8 cellular contexts compared by ENCODE assay signal in the genomic region with DNA sequence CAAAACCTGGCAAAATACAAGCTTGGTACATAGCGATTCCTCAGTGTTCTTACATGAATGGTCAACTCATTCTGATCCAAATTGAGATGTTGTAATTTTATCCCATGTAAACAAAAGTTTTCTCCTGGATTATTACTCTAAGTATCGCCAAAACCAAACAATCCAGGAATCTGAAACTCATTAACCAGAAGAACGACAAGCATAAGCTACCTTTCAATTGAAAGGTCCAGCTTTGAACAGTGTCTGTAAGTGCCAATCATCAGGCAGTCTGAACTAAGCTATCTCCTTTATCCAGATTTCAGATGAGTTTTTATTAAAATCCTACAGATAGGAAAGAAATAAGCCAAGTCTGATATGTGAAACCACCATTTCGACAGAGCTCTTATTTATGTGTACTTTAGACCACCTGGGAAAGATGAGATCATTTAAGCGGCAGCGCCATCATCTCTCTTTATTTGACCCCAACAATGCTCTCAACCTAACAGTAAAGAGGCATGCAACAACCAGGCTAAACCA. TPM values are rescaled to one million over a fixed set of nuclear protein-coding genes. Genes with fewer than 3 reads are reported as not detected.
A peak's percentile ranks its signal among the peaks of the same experiment; 100 is the strongest.
DNase-seq lines count a peak whose midpoint lies in the region; ATAC-seq lines count a peak whose summit lies in the region.

No MANE protein-coding gene starts in this region.

- ATAC-seq in right cardiac atrium (no peak), HG02938 (IDR thresholded peaks at IDR 0.05; ENCODE audit: unreplicated experiment) (no peak)
- ATAC-seq in stimulated activated naive B cell treated with anti-CD40 and anti-IgM and Interleukin-4, amounts not matched to agents 10 μg/mL and 1 μg/mL and 100 μg/mL, for 72 hours (replicated peaks) = no peak

- H3K4me1 ChIP-seq in right cardiac atrium (ENCODE audit: control insufficient read depth, insufficient read depth, low read length) = peaks cover 4% of the 10 kb centered on the region

- H3K27me3 ChIP-seq in right cardiac atrium (ENCODE audit: control insufficient read depth, insufficient read depth) = no peaks in the 10 kb centered on the region

- H3K4me3 Mint-ChIP-seq in T-helper 2 cell treated with Interferon-gamma antibody and Interleukin-4, amounts not matched to agents 5 μg/mL and 100 μg/mL, for 36 hours = peak overlapping the region; percentile 90
- H3K4me3 Mint-ChIP-seq in stimulated activated naive B cell treated with anti-CD40 and anti-IgM and Interleukin-4, amounts not matched to agents 10 μg/mL and 1 μg/mL and 100 μg/mL, for 72 hours = peak overlapping the region; percentile 95 to 96

- no peaks in the 10 kb centered on the region for H3K27me3 Mint-ChIP-seq in T-helper 2 cell treated with Interferon-gamma antibody and Interleukin-4, amounts not matched to agents 5 μg/mL and 100 μg/mL, for 36 hours (ENCODE audit: low read depth)
- H3K27me3 Mint-ChIP-seq in stimulated activated naive B cell treated with anti-CD40 and anti-IgM and Interleukin-4, amounts not matched to agents 10 μg/mL and 1 μg/mL and 100 μg/mL, for 72 hours = no peaks in the 10 kb centered on the region

- H3K4me1 Mint-ChIP-seq in T-helper 2 cell treated with Interferon-gamma antibody and Interleukin-4, amounts not matched to agents 5 μg/mL and 100 μg/mL, for 36 hours (ENCODE audit: low read depth) = peaks cover 47% of the 10 kb centered on the region
- peaks cover 31 to 44% of the 10 kb centered on the region in 2 donors for H3K4me1 Mint-ChIP-seq in stimulated activated naive B cell treated with anti-CD40 and anti-IgM and Interleukin-4, amounts not matched to agents 10 μg/mL and 1 μg/mL and 100 μg/mL, for 72 hours

- no peaks in the 10 kb centered on the region for H3K9me3 ChIP-seq in right cardiac atrium (ENCODE audit: control insufficient read depth, low read length)

- intact Hi-C loops in right cardiac atrium (cut with DNase I) = no loop called here

- DNase-seq in NCI-H1694 treated with DMSO at 0.1 percent for 48 hours (lab: John Stamatoyannopoulos, UW) = peak; percentile 62
- no peak for DNase-seq in NCI-H1694 (lab: John Stamatoyannopoulos, UW)
- no peak for DNase-seq in T-helper 2 cell treated with Interferon-gamma antibody and Interleukin-4, amounts not matched to agents 5 μg/mL and 100 μg/mL, for 36 hours (ENCODE audit: low spot score)
- no peak for DNase-seq in right cardiac atrium
- DNase-seq in stimulated activated naive B cell treated with anti-CD40 and anti-IgM and Interleukin-4, amounts not matched to agents 10 μg/mL and 1 μg/mL and 100 μg/mL, for 72 hours = no peak
- DNase-seq in COLO668 (lab: John Stamatoyannopoulos, UW; ENCODE audit: unreplicated experiment) = no peak
- DNase-seq in dermis blood vessel endothelial cell = no peak

- peak overlapping the region; percentile 68 for H3K27ac ChIP-seq in right cardiac atrium (ENCODE audit: low read length)

- 9% methylated on average over 6 of the region's 6 CpGs for WGBS in right cardiac atrium

- H3K4me3 ChIP-seq in right cardiac atrium (ENCODE audit: low read length) = peak overlapping the region; percentile 94

- no peaks in the 10 kb centered on the region for H3K9me3 Mint-ChIP-seq in T-helper 2 cell treated with Interferon-gamma antibody and Interleukin-4, amounts not matched to agents 5 μg/mL and 100 μg/mL, for 36 hours
- peaks cover 0 to 5% of the 10 kb centered on the region in 2 donors for H3K9me3 Mint-ChIP-seq in stimulated activated naive B cell treated with anti-CD40 and anti-IgM and Interleukin-4, amounts not matched to agents 10 μg/mL and 1 μg/mL and 100 μg/mL, for 72 hours

- peaks cover 23% of the 10 kb centered on the region for H3K36me3 Mint-ChIP-seq in T-helper 2 cell treated with Interferon-gamma antibody and Interleukin-4, amounts not matched to agents 5 μg/mL and 100 μg/mL, for 36 hours (ENCODE audit: low read depth)
- peaks cover 19 to 31% of the 10 kb centered on the region in 2 donors for H3K36me3 Mint-ChIP-seq in stimulated activated naive B cell treated with anti-CD40 and anti-IgM and Interleukin-4, amounts not matched to agents 10 μg/mL and 1 μg/mL and 100 μg/mL, for 72 hours

- peak overlapping the region; percentile 91 for H3K27ac Mint-ChIP-seq in T-helper 2 cell treated with Interferon-gamma antibody and Interleukin-4, amounts not matched to agents 5 μg/mL and 100 μg/mL, for 36 hours
- H3K27ac Mint-ChIP-seq in stimulated activated naive B cell treated with anti-CD40 and anti-IgM and Interleukin-4, amounts not matched to agents 10 μg/mL and 1 μg/mL and 100 μg/mL, for 72 hours = peak overlapping the region; percentile 96

RNA-seq across cellular contexts. Expression of a gene that starts 2.3 kb away (rescaled TPM):
- total RNA-seq in right cardiac atrium (10 to 100 TPM; 17.3 to 22.2 (median 20.3) TPM), dermis blood vessel endothelial cell (41.5 and 42.5 TPM in 2 replicates)
- polyA plus RNA-seq in right cardiac atrium = 9.2 TPM
